ENCODE assay signal across 14 cellular contexts in the genomic region with DNA sequence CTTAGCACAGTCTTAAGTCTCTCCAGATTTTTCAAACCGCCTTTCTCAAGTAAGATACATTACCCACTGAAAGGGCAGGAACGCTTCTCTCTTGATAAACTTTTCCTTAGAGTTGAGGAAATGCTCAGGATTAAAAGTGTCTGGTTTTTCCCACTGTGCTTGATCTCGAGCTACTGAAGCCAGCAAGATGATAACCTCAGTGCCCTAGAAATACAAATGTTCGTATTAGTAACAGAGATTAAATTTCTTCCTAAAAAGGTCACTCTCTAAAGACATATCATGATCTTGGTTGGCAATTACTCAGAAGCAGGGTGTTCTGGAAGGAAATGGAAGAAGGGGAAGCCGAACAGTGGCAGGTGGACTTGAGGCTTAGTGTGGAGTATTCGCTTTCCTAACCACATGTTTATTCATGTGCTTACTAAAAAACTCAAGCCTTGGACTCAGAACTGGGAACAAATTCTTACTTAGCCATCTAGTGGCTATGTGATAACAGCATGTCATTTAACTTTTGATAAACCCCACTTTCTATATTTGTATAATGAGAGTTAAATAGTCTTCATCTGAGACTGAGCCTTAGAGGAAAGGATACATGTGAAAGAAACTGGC. TPM values are rescaled to one million over a fixed set of nuclear protein-coding genes. Genes with fewer than 3 reads are reported as not detected.
DNase-seq lines count a peak whose midpoint lies in the region; ATAC-seq, FAIRE-seq and TF ChIP-seq lines count a peak whose summit lies in the region.
"Had no signal": no experiment of that assay in that cellular context is flagged by ENCODE, and none has a peak within 500 bp of the region (broad histone marks: within the 10 kb centered on the region; RNA-seq: fewer than 3 reads in every experiment).

No MANE protein-coding gene starts in this region.

- TF ChIP-seq CTCF in HFF-Myc (IDR thresholded peaks at IDR 0.05; ENCODE audit: low read depth, low read length, missing control alignments) (peak; percentile 30), HepG2 (CRISPR knock-in tag; IDR thresholded peaks at IDR 0.05) (peak; percentile 14; the same call in 1 of the 2 replicates)

- DNase-seq in AG08395 (ENCODE audit: low spot score) (peak; percentile 8), HFF-Myc (ENCODE audit: extremely low read depth, low read depth) (peak; percentile 51), amniotic epithelial cell (ENCODE audit: low read depth) (peak; percentile 73), HepG2 (ENCODE audit: low spot score) (peak; percentile 37), NCI-H2029 (lab: John Stamatoyannopoulos, UW) (no peak)
- no peak for DNase-seq in stimulated activated CD4-positive, alpha-beta T cell treated with anti-CD3 and anti-CD28 coated beads, Interleukin-2, amount 100 ng/mL, for 48 hours
- DNase-seq: adrenal gland, NCI-H2171, T-cell, uterus had no signal

- CTCF ChIA-PET in HepG2 (lab: Yijun Ruan, JAX; ENCODE audit: low intra/inter-chr PET ratio, low total read pairs), result interaction anchor here (2.0 kb wide), 1 partner anchor 38 kb away, joined by 6 read pairs; no protein-coding TSS in a partner anchor

- TF ChIP-seq RAD21 in HepG2 (CRISPR knock-in tag; IDR thresholded peaks at IDR 0.05), result no peak

- intact Hi-C loops in HepG2 (cut with micrococcal nuclease; ENCODE audit: unreplicated experiment), result loop anchor here (5.0 kb wide), 1 partner anchor 38 kb away; no protein-coding TSS in a partner anchor

- FAIRE-seq in HepG2 (lab: Jason Lieb, UNC), result peak; percentile 71
- FAIRE-seq: GM12891 had no signal

- BruUV-seq in HepG2 (replicated peaks; lab: Mats Ljungman, UMichigan), result no TSS peak

- H3K27me3 ChIP-seq in HepG2 (ENCODE audit: control insufficient read depth in 1 of 2, insufficient read depth in 2 of 2, low read length in 2 of 2), result no peaks in the 10 kb centered on the region
- H3K27me3 ChIP-seq: adrenal gland, uterus had no signal

- WGBS in HepG2 (ENCODE audit: low lambda C conversion rate), result 25% methylated on average over 6 of the region's 6 CpGs

- no peak overlapping the region for H3K9ac ChIP-seq in HepG2 (ENCODE audit: insufficient read depth, low read depth, low read length)

- H3K4me3 ChIP-seq in HFF-Myc (replicated peaks; ENCODE audit: low read depth, low read length), result no peak overlapping the region
- H3K4me3 ChIP-seq in HepG2 (replicated peaks in 1 of 3; ENCODE audit: insufficient read depth in 1 of 3, low read depth in 2 of 3, low read length in 3 of 3), result no peak overlapping the region
- H3K4me3 ChIP-seq: adrenal gland, uterus had no signal

- peak; percentile 69 for ATAC-seq in HepG2
- ATAC-seq in GM18873 (IDR thresholded peaks at IDR 0.05; ENCODE audit: low FRiP score, unreplicated experiment), result no peak
- ATAC-seq in HG02852 (IDR thresholded peaks at IDR 0.05; ENCODE audit: unreplicated experiment), result no peak
- ATAC-seq: esophagus mucosa, T-cell had no signal

- H3K79me2 ChIP-seq in HepG2 (ENCODE audit: insufficient read depth, low read length), result no peaks in the 10 kb centered on the region

- H3K36me3 ChIP-seq in HepG2 (replicated peaks in 1 of 2; ENCODE audit: control insufficient read depth in 1 of 2, insufficient read depth in 2 of 2, low read length in 2 of 2), result no peaks in the 10 kb centered on the region
- H3K36me3 ChIP-seq: adrenal gland, uterus had no signal

- H3K9me3 ChIP-seq in HepG2 (ENCODE audit: low read length), result no peaks in the 10 kb centered on the region
- H3K9me3 ChIP-seq: adrenal gland, uterus had no signal

- TF ChIP-seq EP300 in HepG2 (IDR thresholded peaks at IDR 0.05; ENCODE audit: low read depth in 2 of 2, low read length in 2 of 2), result no peak
- TF ChIP-seq EP300 in HepG2 (CRISPR knock-in tag; IDR thresholded peaks at IDR 0.05; ENCODE audit: borderline replicate concordance), result no peak

- peaks cover 31% of the 10 kb centered on the region for H3K4me1 ChIP-seq in HepG2 (ENCODE audit: insufficient read depth, low read length)
- H3K4me1 ChIP-seq: adrenal gland, uterus had no signal

- no peaks in the 10 kb centered on the region for H4K20me1 ChIP-seq in HepG2 (ENCODE audit: insufficient read depth, low read length)

- in situ Hi-C loops in HepG2 (cut with HindIII; ENCODE audit: extremely low pct_ligation_motif_present, low pct_unique_long_range_greater_than_20kb), result no loop called here

- POLR2A ChIA-PET in HepG2 (lab: Yijun Ruan, JAX), result no interaction called here

- TF ChIP-seq POLR2A in HepG2 (IDR thresholded peaks at IDR 0.05; ENCODE audit: insufficient read depth in 1 of 2, low read depth in 2 of 2, low read length in 2 of 2), result no peak

- H2AFZ ChIP-seq in HepG2 (ENCODE audit: low read length), result peak overlapping the region; percentile 28

- H3K27ac ChIP-seq in HepG2 (ENCODE audit: extremely low read length, insufficient read depth, low read length), result no peak overlapping the region
- H3K27ac ChIP-seq: adrenal gland, uterus had no signal

- H3K4me2 ChIP-seq in HepG2 (ENCODE audit: low read depth, low read length), result peak overlapping the region; percentile 51

TF ChIP-seq in HepG2, 621 proteins besides CTCF, POLR2A, EP300 and RAD21 (continues in another document):
- TF ChIP-seq, protein P1, sequence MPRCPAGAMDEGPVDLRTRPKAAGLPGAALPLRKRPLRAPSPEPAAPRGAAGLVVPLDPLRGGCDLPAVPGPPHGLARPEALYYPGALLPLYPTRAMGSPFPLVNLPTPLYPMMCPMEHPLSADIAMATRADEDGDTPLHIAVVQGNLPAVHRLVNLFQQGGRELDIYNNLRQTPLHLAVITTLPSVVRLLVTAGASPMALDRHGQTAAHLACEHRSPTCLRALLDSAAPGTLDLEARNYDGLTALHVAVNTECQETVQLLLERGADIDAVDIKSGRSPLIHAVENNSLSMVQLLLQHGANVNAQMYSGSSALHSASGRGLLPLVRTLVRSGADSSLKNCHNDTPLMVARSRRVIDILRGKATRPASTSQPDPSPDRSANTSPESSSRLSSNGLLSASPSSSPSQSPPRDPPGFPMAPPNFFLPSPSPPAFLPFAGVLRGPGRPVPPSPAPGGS (CRISPR knock-in tag; IDR thresholded peaks at IDR 0.05), result no peak
- TF ChIP-seq RXRB (CRISPR knock-in tag; IDR thresholded peaks at IDR 0.05; ENCODE audit: borderline replicate concordance) (no peak), ZBTB38 (CRISPR knock-in tag; IDR thresholded peaks at IDR 0.05) (no peak), ZNF549 (CRISPR knock-in tag; IDR thresholded peaks at IDR 0.05) (no peak), ZBTB21 (CRISPR knock-in tag; IDR thresholded peaks at IDR 0.05) (no peak), PCBP2 (optimal IDR thresholded peaks at IDR 0.05; ENCODE audit: low read depth, low read length, poor library complexity, severe bottlenecking) (no peak)
- TF ChIP-seq, protein P2, sequence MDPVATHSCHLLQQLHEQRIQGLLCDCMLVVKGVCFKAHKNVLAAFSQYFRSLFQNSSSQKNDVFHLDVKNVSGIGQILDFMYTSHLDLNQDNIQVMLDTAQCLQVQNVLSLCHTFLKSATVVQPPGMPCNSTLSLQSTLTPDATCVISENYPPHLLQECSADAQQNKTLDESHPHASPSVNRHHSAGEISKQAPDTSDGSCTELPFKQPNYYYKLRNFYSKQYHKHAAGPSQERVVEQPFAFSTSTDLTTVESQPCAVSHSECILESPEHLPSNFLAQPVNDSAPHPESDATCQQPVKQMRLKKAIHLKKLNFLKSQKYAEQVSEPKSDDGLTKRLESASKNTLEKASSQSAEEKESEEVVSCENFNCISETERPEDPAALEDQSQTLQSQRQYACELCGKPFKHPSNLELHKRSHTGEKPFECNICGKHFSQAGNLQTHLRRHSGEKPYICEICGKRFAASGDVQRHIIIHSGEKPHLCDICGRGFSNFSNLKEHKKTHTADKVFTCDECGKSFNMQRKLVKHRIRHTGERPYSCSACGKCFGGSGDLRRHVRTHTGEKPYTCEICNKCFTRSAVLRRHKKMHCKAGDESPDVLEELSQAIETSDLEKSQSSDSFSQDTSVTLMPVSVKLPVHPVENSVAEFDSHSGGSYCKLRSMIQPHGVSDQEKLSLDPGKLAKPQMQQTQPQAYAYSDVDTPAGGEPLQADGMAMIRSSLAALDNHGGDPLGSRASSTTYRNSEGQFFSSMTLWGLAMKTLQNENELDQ (CRISPR knock-in tag; IDR thresholded peaks at IDR 0.05; ENCODE audit: borderline replicate concordance), result no peak
- TF ChIP-seq, protein P3, sequence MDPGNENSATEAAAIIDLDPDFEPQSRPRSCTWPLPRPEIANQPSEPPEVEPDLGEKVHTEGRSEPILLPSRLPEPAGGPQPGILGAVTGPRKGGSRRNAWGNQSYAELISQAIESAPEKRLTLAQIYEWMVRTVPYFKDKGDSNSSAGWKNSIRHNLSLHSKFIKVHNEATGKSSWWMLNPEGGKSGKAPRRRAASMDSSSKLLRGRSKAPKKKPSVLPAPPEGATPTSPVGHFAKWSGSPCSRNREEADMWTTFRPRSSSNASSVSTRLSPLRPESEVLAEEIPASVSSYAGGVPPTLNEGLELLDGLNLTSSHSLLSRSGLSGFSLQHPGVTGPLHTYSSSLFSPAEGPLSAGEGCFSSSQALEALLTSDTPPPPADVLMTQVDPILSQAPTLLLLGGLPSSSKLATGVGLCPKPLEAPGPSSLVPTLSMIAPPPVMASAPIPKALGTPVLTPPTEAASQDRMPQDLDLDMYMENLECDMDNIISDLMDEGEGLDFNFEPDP (CRISPR knock-in tag; conservative IDR thresholded peaks at IDR 0.05), result no peak

RNA-seq across cellular contexts. Expression of a gene that starts 20.1 kb away (rescaled TPM):
- total RNA-seq in HepG2 (2016; rRNA removed; fragmentation: Illumina TruSeq; extraction: Trizol), result not detected in 2 replicates
- not detected in 2 replicates for total RNA-seq in HepG2 (2016; cell fraction: cytosol; rRNA removed; fragmentation: Illumina TruSeq; extraction: Trizol; ENCODE audit: low read depth)
- not detected in 2 replicates for total RNA-seq in HepG2 (2016; cell fraction: insoluble cytoplasmic fraction; rRNA removed; fragmentation: Illumina TruSeq; extraction: Trizol)
- not detected in 2 replicates for total RNA-seq in HepG2 (2016; cell fraction: membrane; rRNA removed; fragmentation: Illumina TruSeq; extraction: Trizol)
- total RNA-seq in HepG2 (2016; cell fraction: nucleus; rRNA removed; fragmentation: Illumina TruSeq; extraction: Trizol), result not detected in 2 replicates
- polyA plus RNA-seq in HepG2 (2011; rRNA removed), result 0.07 and 0.12 TPM in 2 replicates
- not detected in 2 replicates for polyA plus RNA-seq in HepG2 (2011; cell fraction: cytosol; rRNA removed)
- 0.29 TPM in 1 of 2 replicates, not detected in the other for polyA plus RNA-seq in HepG2 (2011; cell fraction: nucleus; rRNA removed)
- polyA plus RNA-seq in HepG2 (2012), result not detected in 2 replicates
- not detected in 2 replicates for polyA plus RNA-seq in HepG2 (2016; cell fraction: cytosol; fragmentation: Illumina TruSeq; extraction: Trizol; ENCODE audit: low read depth)
- not detected in 2 replicates for polyA plus RNA-seq in HepG2 (2016; cell fraction: insoluble cytoplasmic fraction; fragmentation: Illumina TruSeq; extraction: Trizol; ENCODE audit: low read depth)
- not detected in 2 replicates for polyA plus RNA-seq in HepG2 (2016; cell fraction: membrane; fragmentation: Illumina TruSeq; extraction: Trizol; ENCODE audit: low read depth)
- polyA plus RNA-seq in HepG2 (2016; cell fraction: nucleus; fragmentation: Illumina TruSeq; extraction: Trizol; ENCODE audit: insufficient read depth, low read depth), result not detected in 2 replicates
- not detected in 2 replicates for polyA minus RNA-seq in HepG2 (2011; rRNA and poly(A)+ RNA removed; ENCODE audit: low replicate concordance)
- not detected in 2 replicates for polyA minus RNA-seq in HepG2 (2011; cell fraction: cytosol; rRNA and poly(A)+ RNA removed)
- polyA minus RNA-seq in HepG2 (2011; cell fraction: nucleus; rRNA and poly(A)+ RNA removed), result not detected in 2 replicates
- total RNA-seq: T-cell had no signal

Comparison
In these comparisons a context has a peak if more than half of its experiments do, and no peak if none do; other contexts are left out.
1. DNase-seq: peak in AG08395 (single experiment), HFF-Myc (single experiment), amniotic epithelial cell (single experiment) and HepG2 (single experiment); none in NCI-H2029 (single experiment) and stimulated activated CD4-positive, alpha-beta T cell treated with anti-CD3 and anti-CD28 coated beads, Interleukin-2, amount 100 ng/mL, for 48 hours (0 of 2).